In genomic region chr2:118554616-118555015, GRCh38 we compare ENCODE assay signal across 22 cellular contexts.
DNase-seq lines count a peak whose midpoint lies in the region; ATAC-seq lines count a peak whose summit lies in the region.
"Had no signal": no experiment of that assay in that cellular context is flagged by ENCODE, and none has a peak within 500 bp of the region (broad histone marks: within the 10 kb centered on the region; RNA-seq: fewer than 3 reads in every experiment).

No MANE protein-coding gene starts in this region.

- no peaks in the 10 kb centered on the region for H3K27me3 ChIP-seq in H7 (ENCODE audit: control insufficient read depth, insufficient read depth, low read length)
- H3K27me3 ChIP-seq: gastroesophageal sphincter, MG63, SJCRH30, testis had no signal

- in situ Hi-C loops in SK-MEL-5 (cut with HindIII; ENCODE audit: low pct_unique_long_range_greater_than_20kb, low sequenced_read_pairs) = no loop called here
- in situ Hi-C loops in KBM-7 (cut with MboI; ENCODE audit: low pct_unique_long_range_greater_than_20kb, low sequenced_read_pairs) = no loop called here

- no peak overlapping the region for H3K4me3 ChIP-seq in H7 (ENCODE audit: insufficient read depth, low read depth, low read length)
- H3K4me3 ChIP-seq: gastroesophageal sphincter, lung, MG63, SJCRH30, testis had no signal

- no peak for ATAC-seq in HG03571 (IDR thresholded peaks at IDR 0.05; ENCODE audit: unreplicated experiment)
- ATAC-seq: CD8-positive, alpha-beta T cell; gastroesophageal sphincter; right cardiac atrium had no signal

- peak; percentile 12 for DNase-seq in NCI-H1105 treated with DMSO at 0.1 percent for 48 hours (lab: John Stamatoyannopoulos, UW)
- no peak for DNase-seq in NCI-H1105 (lab: John Stamatoyannopoulos, UW)
- peak; percentile 4 for DNase-seq in SK-MEL-5 (ENCODE audit: low read depth, low spot score)
- DNase-seq in fibroblast of peridontal ligament (ENCODE audit: extremely low read depth) = peak; percentile 41
- DNase-seq in KBM-7 = no peak
- no peak for DNase-seq in NCI-H748 treated with DMSO at 0.1 percent for 48 hours (lab: John Stamatoyannopoulos, UW)
- DNase-seq in H7 = no peak
- DNase-seq: activated CD4-positive, alpha-beta T cell treated with anti-CD3 and anti-CD28 coated beads for 4 hours; activated CD8-positive, alpha-beta memory T cell treated with anti-CD3 and anti-CD28 coated beads, Interleukin-2, amount 50 U/mL, for 4 hours; activated naive CD4-positive, alpha-beta T cell treated with Interleukin-2 at 50 U/mL for 16 hours; CD8-positive, alpha-beta T cell; effector memory CD4-positive, alpha-beta T cell; GOT3; MG63; NK-92 treated with Interleukin-12 subunit alpha and Interleukin-12 subunit beta, amount 100 ng/mL, for 24 hours; right cardiac atrium; SJCRH30; T1000; testis had no signal

- no peaks in the 10 kb centered on the region for H3K36me3 ChIP-seq in H7 (replicated peaks; ENCODE audit: control insufficient read depth, insufficient read depth, low read length)
- H3K36me3 ChIP-seq: gastroesophageal sphincter, MG63, SJCRH30 had no signal

Comparison
In these comparisons a context has a peak if more than half of its experiments do, and no peak if none do; other contexts are left out.
1. DNase-seq: peak in NCI-H1105 treated with DMSO at 0.1 percent for 48 hours (single experiment), SK-MEL-5 (single experiment) and fibroblast of peridontal ligament (single experiment); none in NCI-H1105 (single experiment), KBM-7 (single experiment), NCI-H748 treated with DMSO at 0.1 percent for 48 hours (single experiment) and H7 (single experiment).